ENCODE assay signal across 16 cellular contexts in genomic region chr5:14497276-14497675, GRCh38.
"Had no signal": no experiment of that assay in that cellular context is flagged by ENCODE, and none has a peak within 500 bp of the region (broad histone marks: within the 10 kb centered on the region; RNA-seq: fewer than 3 reads in every experiment).

No MANE protein-coding gene starts in this region.

- FAIRE-seq: kidney had no signal

- DNase-seq: colonic mucosa; effector CD8-positive, alpha-beta T cell; endodermal cell; foreskin fibroblast; gastrocnemius medialis; heart left ventricle; kidney; naive B cell; right cardiac atrium; sigmoid colon; stimulated activated CD4-positive, alpha-beta T cell treated with anti-CD3 and anti-CD28 coated beads, Interleukin-2, amount 100 ng/mL, for 24 hours; stimulated activated CD4-positive, alpha-beta T cell treated with anti-CD3 and anti-CD28 coated beads, Interleukin-4, amount 100 ng/mL, for 24 hours; stimulated activated naive CD4-positive, alpha-beta T cell treated with Interleukin-2 at 50 U/mL for 16 hours; stomach; thyroid gland; trophoblast cell had no signal
